Comparison of ENCODE assay signal across 1 cellular context in the genomic region with DNA sequence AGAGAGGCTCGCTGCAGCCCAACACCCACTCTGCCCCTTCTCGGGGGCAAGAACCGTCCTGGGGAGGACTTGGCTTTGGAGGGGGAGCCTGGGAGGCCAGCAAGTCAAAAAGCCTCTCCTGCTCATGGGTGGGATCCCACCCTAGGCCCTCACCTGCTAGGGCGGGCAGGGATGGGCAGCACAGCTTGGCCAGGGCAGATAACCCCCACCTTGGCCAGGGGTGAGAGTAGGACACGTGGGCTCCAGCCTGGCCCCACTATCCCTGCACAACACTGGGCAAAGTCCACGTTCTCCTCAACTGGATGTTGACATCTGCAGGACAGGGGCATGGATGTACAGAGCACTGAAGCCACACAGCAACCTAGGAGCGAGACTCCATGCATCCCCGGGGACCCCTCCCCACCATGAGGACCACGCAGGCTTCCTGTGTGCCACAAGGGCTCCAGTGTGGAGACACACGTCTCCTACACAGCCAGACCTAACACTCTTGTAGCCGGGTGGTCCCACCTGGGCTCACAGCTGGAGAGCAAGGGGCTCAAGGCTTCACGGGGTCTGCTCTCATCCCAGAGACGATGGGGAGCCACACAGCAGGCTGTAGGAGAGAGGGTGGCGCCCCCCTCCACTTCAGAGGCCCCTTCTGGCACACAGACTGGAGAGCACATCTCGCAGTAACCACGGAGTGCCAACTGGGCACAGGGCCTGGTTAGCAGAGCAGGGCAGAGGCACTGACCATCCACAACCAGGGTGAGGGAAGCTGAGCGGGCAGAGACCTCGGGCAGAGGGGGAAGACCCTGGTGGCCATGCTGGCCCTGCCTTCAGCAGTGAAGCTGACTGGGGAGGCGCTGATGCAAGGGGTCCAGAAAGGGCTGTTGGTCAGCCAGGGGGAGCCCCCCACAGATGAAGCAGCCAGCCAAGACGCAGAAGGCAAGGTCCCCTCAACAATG.
TF ChIP-seq lines count a peak whose summit lies in the region.

No MANE protein-coding gene starts in this region.

TF ChIP-seq in HepG2, 621 proteins besides CTCF, POLR2A, EP300 and RAD21 (continued from another document and continues in another):
- peak; percentile 36; the same call in 1 of the 2 replicates for TF ChIP-seq KDM3A (CRISPR knock-in tag; IDR thresholded peaks at IDR 0.05; ENCODE audit: low read depth)
- no peak for TF ChIP-seq BORCS8-MEF2B (CRISPR knock-in tag; IDR thresholded peaks at IDR 0.05)
- TF ChIP-seq, protein P1, sequence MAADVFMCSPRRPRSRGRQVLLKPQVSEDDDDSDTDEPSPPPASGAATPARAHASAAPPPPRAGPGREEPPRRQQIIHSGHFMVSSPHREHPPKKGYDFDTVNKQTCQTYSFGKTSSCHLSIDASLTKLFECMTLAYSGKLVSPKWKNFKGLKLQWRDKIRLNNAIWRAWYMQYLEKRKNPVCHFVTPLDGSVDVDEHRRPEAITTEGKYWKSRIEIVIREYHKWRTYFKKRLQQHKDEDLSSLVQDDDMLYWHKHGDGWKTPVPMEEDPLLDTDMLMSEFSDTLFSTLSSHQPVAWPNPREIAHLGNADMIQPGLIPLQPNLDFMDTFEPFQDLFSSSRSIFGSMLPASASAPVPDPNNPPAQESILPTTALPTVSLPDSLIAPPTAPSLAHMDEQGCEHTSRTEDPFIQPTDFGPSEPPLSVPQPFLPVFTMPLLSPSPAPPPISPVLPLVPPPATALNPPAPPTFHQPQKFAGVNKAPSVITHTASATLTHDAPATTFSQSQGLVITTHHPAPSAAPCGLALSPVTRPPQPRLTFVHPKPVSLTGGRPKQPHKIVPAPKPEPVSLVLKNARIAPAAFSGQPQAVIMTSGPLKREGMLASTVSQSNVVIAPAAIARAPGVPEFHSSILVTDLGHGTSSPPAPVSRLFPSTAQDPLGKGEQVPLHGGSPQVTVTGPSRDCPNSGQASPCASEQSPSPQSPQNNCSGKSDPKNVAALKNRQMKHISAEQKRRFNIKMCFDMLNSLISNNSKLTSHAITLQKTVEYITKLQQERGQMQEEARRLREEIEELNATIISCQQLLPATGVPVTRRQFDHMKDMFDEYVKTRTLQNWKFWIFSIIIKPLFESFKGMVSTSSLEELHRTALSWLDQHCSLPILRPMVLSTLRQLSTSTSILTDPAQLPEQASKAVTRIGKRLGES (CRISPR knock-in tag; IDR thresholded peaks at IDR 0.05; ENCODE audit: borderline replicate concordance), result peak; percentile 19; the same call in 1 of the 2 replicates
- no peak for TF ChIP-seq FOXA1 (IDR thresholded peaks at IDR 0.05)
- peak; percentile 81 for TF ChIP-seq FOXA1 (CRISPR knock-in tag; IDR thresholded peaks at IDR 0.05)
- TF ChIP-seq ZSCAN20 (CRISPR knock-in tag; IDR thresholded peaks at IDR 0.05; ENCODE audit: borderline replicate concordance), result no peak
- peak; percentile 27; the same call in 1 of the 2 replicates for TF ChIP-seq ZNF792 (CRISPR knock-in tag; IDR thresholded peaks at IDR 0.05)
- peak; percentile 76; the same call in 1 of the 3 replicates for TF ChIP-seq MXI1 (IDR thresholded peaks at IDR 0.05; ENCODE audit: borderline replicate concordance, low read depth, low read length)
- TF ChIP-seq DMAP1 (CRISPR knock-in tag; IDR thresholded peaks at IDR 0.05), result peak; percentile 63; the same call in 1 of the 2 replicates
- no peak for TF ChIP-seq ZEB1 (IDR thresholded peaks at IDR 0.05; ENCODE audit: insufficient replicate concordance, low read depth)
- TF ChIP-seq, protein P2, sequence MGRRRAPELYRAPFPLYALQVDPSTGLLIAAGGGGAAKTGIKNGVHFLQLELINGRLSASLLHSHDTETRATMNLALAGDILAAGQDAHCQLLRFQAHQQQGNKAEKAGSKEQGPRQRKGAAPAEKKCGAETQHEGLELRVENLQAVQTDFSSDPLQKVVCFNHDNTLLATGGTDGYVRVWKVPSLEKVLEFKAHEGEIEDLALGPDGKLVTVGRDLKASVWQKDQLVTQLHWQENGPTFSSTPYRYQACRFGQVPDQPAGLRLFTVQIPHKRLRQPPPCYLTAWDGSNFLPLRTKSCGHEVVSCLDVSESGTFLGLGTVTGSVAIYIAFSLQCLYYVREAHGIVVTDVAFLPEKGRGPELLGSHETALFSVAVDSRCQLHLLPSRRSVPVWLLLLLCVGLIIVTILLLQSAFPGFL (CRISPR knock-in tag; IDR thresholded peaks at IDR 0.05), result no peak
- TF ChIP-seq, protein P3, sequence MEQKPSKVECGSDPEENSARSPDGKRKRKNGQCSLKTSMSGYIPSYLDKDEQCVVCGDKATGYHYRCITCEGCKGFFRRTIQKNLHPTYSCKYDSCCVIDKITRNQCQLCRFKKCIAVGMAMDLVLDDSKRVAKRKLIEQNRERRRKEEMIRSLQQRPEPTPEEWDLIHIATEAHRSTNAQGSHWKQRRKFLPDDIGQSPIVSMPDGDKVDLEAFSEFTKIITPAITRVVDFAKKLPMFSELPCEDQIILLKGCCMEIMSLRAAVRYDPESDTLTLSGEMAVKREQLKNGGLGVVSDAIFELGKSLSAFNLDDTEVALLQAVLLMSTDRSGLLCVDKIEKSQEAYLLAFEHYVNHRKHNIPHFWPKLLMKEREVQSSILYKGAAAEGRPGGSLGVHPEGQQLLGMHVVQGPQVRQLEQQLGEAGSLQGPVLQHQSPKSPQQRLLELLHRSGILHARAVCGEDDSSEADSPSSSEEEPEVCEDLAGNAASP (CRISPR knock-in tag; IDR thresholded peaks at IDR 0.05; ENCODE audit: borderline replicate concordance), result peak; percentile 90; the same call in 1 of the 2 replicates
- TF ChIP-seq, protein P4, sequence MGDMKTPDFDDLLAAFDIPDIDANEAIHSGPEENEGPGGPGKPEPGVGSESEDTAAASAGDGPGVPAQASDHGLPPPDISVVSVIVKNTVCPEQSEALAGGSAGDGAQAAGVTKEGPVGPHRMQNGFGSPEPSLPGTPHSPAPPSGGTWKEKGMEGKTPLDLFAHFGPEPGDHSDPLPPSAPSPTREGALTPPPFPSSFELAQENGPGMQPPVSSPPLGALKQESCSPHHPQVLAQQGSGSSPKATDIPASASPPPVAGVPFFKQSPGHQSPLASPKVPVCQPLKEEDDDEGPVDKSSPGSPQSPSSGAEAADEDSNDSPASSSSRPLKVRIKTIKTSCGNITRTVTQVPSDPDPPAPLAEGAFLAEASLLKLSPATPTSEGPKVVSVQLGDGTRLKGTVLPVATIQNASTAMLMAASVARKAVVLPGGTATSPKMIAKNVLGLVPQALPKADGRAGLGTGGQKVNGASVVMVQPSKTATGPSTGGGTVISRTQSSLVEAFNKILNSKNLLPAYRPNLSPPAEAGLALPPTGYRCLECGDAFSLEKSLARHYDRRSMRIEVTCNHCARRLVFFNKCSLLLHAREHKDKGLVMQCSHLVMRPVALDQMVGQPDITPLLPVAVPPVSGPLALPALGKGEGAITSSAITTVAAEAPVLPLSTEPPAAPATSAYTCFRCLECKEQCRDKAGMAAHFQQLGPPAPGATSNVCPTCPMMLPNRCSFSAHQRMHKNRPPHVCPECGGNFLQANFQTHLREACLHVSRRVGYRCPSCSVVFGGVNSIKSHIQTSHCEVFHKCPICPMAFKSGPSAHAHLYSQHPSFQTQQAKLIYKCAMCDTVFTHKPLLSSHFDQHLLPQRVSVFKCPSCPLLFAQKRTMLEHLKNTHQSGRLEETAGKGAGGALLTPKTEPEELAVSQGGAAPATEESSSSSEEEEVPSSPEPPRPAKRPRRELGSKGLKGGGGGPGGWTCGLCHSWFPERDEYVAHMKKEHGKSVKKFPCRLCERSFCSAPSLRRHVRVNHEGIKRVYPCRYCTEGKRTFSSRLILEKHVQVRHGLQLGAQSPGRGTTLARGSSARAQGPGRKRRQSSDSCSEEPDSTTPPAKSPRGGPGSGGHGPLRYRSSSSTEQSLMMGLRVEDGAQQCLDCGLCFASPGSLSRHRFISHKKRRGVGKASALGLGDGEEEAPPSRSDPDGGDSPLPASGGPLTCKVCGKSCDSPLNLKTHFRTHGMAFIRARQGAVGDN (CRISPR knock-in tag; IDR thresholded peaks at IDR 0.05), result peak; percentile 95
- peak; percentile 43; the same call in 1 of the 2 replicates for TF ChIP-seq PHF21A (CRISPR knock-in tag; IDR thresholded peaks at IDR 0.05)
- TF ChIP-seq RORA (CRISPR knock-in tag; IDR thresholded peaks at IDR 0.05), result no peak
- no peak for TF ChIP-seq ZNF446 (CRISPR knock-in tag; IDR thresholded peaks at IDR 0.05)
- TF ChIP-seq SOX6 (IDR thresholded peaks at IDR 0.05), result no peak
- TF ChIP-seq SOX6 (CRISPR knock-in tag; IDR thresholded peaks at IDR 0.05), result no peak
- TF ChIP-seq SMC3 (IDR thresholded peaks at IDR 0.05; ENCODE audit: low read length), result no peak
- TF ChIP-seq ZSCAN12 (CRISPR knock-in tag; IDR thresholded peaks at IDR 0.05), result no peak
- no peak for TF ChIP-seq ZNF124 (CRISPR knock-in tag; IDR thresholded peaks at IDR 0.05)
- no peak for TF ChIP-seq REXO4 (CRISPR knock-in tag; IDR thresholded peaks at IDR 0.05; ENCODE audit: borderline replicate concordance)
- TF ChIP-seq, protein P5, sequence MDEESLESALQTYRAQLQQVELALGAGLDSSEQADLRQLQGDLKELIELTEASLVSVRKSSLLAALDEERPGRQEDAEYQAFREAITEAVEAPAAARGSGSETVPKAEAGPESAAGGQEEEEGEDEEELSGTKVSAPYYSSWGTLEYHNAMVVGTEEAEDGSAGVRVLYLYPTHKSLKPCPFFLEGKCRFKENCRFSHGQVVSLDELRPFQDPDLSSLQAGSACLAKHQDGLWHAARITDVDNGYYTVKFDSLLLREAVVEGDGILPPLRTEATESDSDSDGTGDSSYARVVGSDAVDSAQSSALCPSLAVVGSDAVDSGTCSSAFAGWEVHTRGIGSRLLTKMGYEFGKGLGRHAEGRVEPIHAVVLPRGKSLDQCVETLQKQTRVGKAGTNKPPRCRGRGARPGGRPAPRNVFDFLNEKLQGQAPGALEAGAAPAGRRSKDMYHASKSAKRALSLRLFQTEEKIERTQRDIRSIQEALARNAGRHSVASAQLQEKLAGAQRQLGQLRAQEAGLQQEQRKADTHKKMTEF (CRISPR knock-in tag; IDR thresholded peaks at IDR 0.05), result no peak
- peak; percentile 24; the same call in 1 of the 2 replicates for TF ChIP-seq ZSCAN25 (CRISPR knock-in tag; IDR thresholded peaks at IDR 0.05)
- TF ChIP-seq ZNF138 (CRISPR knock-in tag; IDR thresholded peaks at IDR 0.05; ENCODE audit: low read depth), result no peak
- no peak; the same call in 1 of the 2 replicates for TF ChIP-seq MEIS2 (CRISPR knock-in tag; IDR thresholded peaks at IDR 0.05)
- TF ChIP-seq, protein P6, sequence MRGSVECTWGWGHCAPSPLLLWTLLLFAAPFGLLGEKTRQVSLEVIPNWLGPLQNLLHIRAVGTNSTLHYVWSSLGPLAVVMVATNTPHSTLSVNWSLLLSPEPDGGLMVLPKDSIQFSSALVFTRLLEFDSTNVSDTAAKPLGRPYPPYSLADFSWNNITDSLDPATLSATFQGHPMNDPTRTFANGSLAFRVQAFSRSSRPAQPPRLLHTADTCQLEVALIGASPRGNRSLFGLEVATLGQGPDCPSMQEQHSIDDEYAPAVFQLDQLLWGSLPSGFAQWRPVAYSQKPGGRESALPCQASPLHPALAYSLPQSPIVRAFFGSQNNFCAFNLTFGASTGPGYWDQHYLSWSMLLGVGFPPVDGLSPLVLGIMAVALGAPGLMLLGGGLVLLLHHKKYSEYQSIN (CRISPR knock-in tag; IDR thresholded peaks at IDR 0.05; ENCODE audit: borderline replicate concordance), result no peak
- no peak for TF ChIP-seq SMARCE1 (IDR thresholded peaks at IDR 0.05; ENCODE audit: borderline replicate concordance)
- TF ChIP-seq ZBTB7A (CRISPR knock-in tag; IDR thresholded peaks at IDR 0.05), result peak; percentile 96
- TF ChIP-seq TBX2 (CRISPR knock-in tag; IDR thresholded peaks at IDR 0.05; ENCODE audit: borderline replicate concordance), result peak; percentile 55; the same call in 1 of the 2 replicates
- 0 out of 2 replicates have a peak, but pooled peaks have one; percentile 31 for TF ChIP-seq GATAD1 (CRISPR knock-in tag; IDR thresholded peaks at IDR 0.05)
- no peak for TF ChIP-seq PHF5A (CRISPR knock-in tag; IDR thresholded peaks at IDR 0.05; ENCODE audit: low read depth, unreplicated experiment)
- TF ChIP-seq ZNF143 (CRISPR knock-in tag; IDR thresholded peaks at IDR 0.05), result no peak
- TF ChIP-seq ZNF180 (CRISPR knock-in tag; IDR thresholded peaks at IDR 0.05; ENCODE audit: borderline replicate concordance, low read depth), result no peak
- TF ChIP-seq, protein P7, sequence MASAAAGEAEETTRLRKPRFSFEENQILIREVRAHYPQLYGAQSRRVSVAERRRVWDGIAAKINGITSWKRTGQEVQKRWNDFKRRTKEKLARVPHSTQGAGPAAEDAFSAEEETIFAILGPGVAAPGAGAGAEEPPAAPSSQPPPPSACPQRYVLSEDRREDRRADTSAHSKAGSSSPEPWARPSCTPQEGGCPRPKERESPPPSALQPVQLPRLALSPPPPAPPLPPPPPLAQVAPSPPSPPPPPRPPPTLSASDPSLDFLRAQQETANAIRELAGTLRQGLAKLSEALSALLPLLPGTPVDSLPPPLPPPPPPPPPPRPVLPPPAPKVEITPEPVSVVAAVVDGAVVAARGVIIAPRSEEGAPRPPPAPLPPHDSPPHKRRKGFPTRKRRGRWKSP (CRISPR knock-in tag; IDR thresholded peaks at IDR 0.05), result no peak
- TF ChIP-seq IRF2 (CRISPR knock-in tag; IDR thresholded peaks at IDR 0.05), result peak; percentile 37; the same call in 1 of the 2 replicates
- no peak for TF ChIP-seq ETV6 (CRISPR knock-in tag; conservative IDR thresholded peaks at IDR 0.05)
- TF ChIP-seq, protein P8, sequence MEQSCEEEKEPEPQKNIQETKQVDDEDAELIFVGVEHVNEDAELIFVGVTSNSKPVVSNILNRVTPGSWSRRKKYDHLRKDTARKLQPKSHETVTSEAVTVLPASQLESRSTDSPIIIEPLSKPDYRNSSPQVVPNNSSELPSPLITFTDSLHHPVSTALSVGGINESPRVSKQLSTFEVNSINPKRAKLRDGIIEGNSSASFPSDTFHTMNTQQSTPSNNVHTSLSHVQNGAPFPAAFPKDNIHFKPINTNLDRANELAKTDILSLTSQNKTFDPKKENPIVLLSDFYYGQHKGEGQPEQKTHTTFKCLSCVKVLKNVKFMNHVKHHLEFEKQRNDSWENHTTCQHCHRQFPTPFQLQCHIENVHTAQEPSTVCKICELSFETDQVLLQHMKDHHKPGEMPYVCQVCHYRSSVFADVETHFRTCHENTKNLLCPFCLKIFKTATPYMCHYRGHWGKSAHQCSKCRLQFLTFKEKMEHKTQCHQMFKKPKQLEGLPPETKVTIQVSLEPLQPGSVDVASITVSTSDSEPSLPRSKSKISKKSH (CRISPR knock-in tag; IDR thresholded peaks at IDR 0.05; ENCODE audit: borderline replicate concordance), result peak; percentile 25; the same call in 1 of the 2 replicates
- no peak for TF ChIP-seq ZNF724P (CRISPR knock-in tag; IDR thresholded peaks at IDR 0.05; ENCODE audit: borderline replicate concordance)
- TF ChIP-seq MED1 (CRISPR knock-in tag; IDR thresholded peaks at IDR 0.05), result peak; percentile 80
- TF ChIP-seq, protein P9, sequence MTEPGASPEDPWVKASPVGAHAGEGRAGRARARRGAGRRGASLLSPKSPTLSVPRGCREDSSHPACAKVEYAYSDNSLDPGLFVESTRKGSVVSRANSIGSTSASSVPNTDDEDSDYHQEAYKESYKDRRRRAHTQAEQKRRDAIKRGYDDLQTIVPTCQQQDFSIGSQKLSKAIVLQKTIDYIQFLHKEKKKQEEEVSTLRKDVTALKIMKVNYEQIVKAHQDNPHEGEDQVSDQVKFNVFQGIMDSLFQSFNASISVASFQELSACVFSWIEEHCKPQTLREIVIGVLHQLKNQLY (CRISPR knock-in tag; IDR thresholded peaks at IDR 0.05), result peak; percentile 92
- TF ChIP-seq, protein P10, sequence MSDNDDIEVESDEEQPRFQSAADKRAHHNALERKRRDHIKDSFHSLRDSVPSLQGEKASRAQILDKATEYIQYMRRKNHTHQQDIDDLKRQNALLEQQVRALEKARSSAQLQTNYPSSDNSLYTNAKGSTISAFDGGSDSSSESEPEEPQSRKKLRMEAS (IDR thresholded peaks at IDR 0.05), result peak; percentile 91
- TF ChIP-seq KDM2A (CRISPR knock-in tag; IDR thresholded peaks at IDR 0.05; ENCODE audit: borderline replicate concordance, low read depth), result no peak
- TF ChIP-seq ZNF331 (CRISPR knock-in tag; IDR thresholded peaks at IDR 0.05), result 0 out of 2 replicates have a peak, but pooled peaks have one; percentile 20
- TF ChIP-seq ZNF430 (CRISPR knock-in tag; IDR thresholded peaks at IDR 0.05), result no peak
- TF ChIP-seq BCL6 (CRISPR knock-in tag; IDR thresholded peaks at IDR 0.05), result peak; percentile 40; the same call in 1 of the 2 replicates
- no peak for TF ChIP-seq SIX1 (CRISPR knock-in tag; IDR thresholded peaks at IDR 0.05; ENCODE audit: borderline replicate concordance)
